In the genomic region with DNA sequence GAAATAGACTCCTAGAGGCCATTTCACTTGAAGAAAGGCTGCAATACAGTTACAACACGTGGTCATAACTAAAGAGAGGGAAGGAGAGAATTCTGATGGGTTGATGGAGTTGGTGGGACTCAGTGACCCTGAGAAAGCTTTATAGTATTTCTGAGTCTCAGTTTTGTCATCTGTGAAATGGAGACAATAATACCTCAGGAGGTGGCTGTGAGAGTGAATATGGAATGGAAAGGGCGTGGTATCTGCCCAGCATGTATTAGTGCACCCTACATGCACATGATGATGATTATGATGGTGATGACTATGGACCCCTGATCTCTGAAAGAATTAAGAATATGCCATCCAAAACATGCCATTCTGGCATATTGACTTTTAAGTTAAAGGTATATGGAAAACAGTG, we compare ENCODE assay signal across 22 cellular contexts.
"Had no signal": no experiment of that assay in that cellular context is flagged by ENCODE, and none has a peak within 500 bp of the region (broad histone marks: within the 10 kb centered on the region; RNA-seq: fewer than 3 reads in every experiment).

No MANE protein-coding gene starts in this region.

- ATAC-seq: activated CD4-positive, alpha-beta T cell treated with anti-CD3 and anti-CD28 coated beads for 36 hours; activated CD8-positive, alpha-beta memory T cell treated with anti-CD3 and anti-CD28 coated beads, Interleukin-2, amount 10 ng/mL, durations not matched to agents 7 days and 5 days; heart left ventricle; left cardiac atrium; T-helper 17 cell had no signal

- H3K27me3 ChIP-seq: heart left ventricle, thyroid gland had no signal

- H3K9me3 ChIP-seq: heart left ventricle, thyroid gland had no signal

- H3K36me3 Mint-ChIP-seq: activated CD4-positive, alpha-beta memory T cell treated with anti-CD3 and anti-CD28 coated beads for 36 hours; activated naive CD8-positive, alpha-beta T cell treated with anti-CD3 and anti-CD28 coated beads, Interleukin-2, amount 10 ng/mL, durations not matched to agents 7 days and 5 days; memory B cell had no signal

- H3K27me3 Mint-ChIP-seq: activated B cell treated with CpG ODN at 0.5 μM for 24 hours; activated CD4-positive, alpha-beta memory T cell treated with anti-CD3 and anti-CD28 coated beads for 36 hours; activated CD4-positive, alpha-beta T cell treated with anti-CD3 and anti-CD28 coated beads for 36 hours; activated CD8-positive, alpha-beta memory T cell treated with anti-CD3 and anti-CD28 coated beads, Interleukin-2, amount 10 ng/mL, durations not matched to agents 7 days and 5 days; activated naive CD8-positive, alpha-beta T cell treated with anti-CD3 and anti-CD28 coated beads, Interleukin-2, amount 10 ng/mL, durations not matched to agents 7 days and 5 days; memory B cell; progenitor cell of endocrine pancreas; stimulated activated naive CD8-positive, alpha-beta T cell treated with anti-CD3 and anti-CD28 coated beads, Interleukin-15, Interleukin-2, amounts not matched to agents 100 ng/mL and 50 ng/mL, for 24 hours; T-helper 17 cell had no signal

- H3K4me1 ChIP-seq: thyroid gland had no signal

- H3K27ac Mint-ChIP-seq: activated B cell treated with CpG ODN at 0.5 μM for 24 hours; activated CD4-positive, alpha-beta memory T cell treated with anti-CD3 and anti-CD28 coated beads for 36 hours; activated CD4-positive, alpha-beta T cell treated with anti-CD3 and anti-CD28 coated beads for 36 hours; activated CD8-positive, alpha-beta memory T cell treated with anti-CD3 and anti-CD28 coated beads, Interleukin-2, amount 10 ng/mL, durations not matched to agents 7 days and 5 days; activated naive CD8-positive, alpha-beta T cell treated with anti-CD3 and anti-CD28 coated beads, Interleukin-2, amount 10 ng/mL, durations not matched to agents 7 days and 5 days; memory B cell; progenitor cell of endocrine pancreas; stimulated activated naive CD8-positive, alpha-beta T cell treated with anti-CD3 and anti-CD28 coated beads, Interleukin-15, Interleukin-2, amounts not matched to agents 100 ng/mL and 50 ng/mL, for 24 hours; T-helper 17 cell had no signal

- H3K4me3 ChIP-seq: coronary artery, heart left ventricle, thyroid gland had no signal

- FAIRE-seq: bronchial epithelial cell had no signal

- H3K36me3 ChIP-seq: heart left ventricle, thyroid gland had no signal

- H3K9me3 Mint-ChIP-seq: activated B cell treated with CpG ODN at 0.5 μM for 24 hours; activated CD4-positive, alpha-beta memory T cell treated with anti-CD3 and anti-CD28 coated beads for 36 hours; memory B cell; stimulated activated naive CD8-positive, alpha-beta T cell treated with anti-CD3 and anti-CD28 coated beads, Interleukin-15, Interleukin-2, amounts not matched to agents 100 ng/mL and 50 ng/mL, for 24 hours had no signal

- H3K4me3 Mint-ChIP-seq: activated B cell treated with CpG ODN at 0.5 μM for 24 hours; activated CD4-positive, alpha-beta memory T cell treated with anti-CD3 and anti-CD28 coated beads for 36 hours; activated CD4-positive, alpha-beta T cell treated with anti-CD3 and anti-CD28 coated beads for 36 hours; activated CD8-positive, alpha-beta memory T cell treated with anti-CD3 and anti-CD28 coated beads, Interleukin-2, amount 10 ng/mL, durations not matched to agents 7 days and 5 days; activated naive CD8-positive, alpha-beta T cell treated with anti-CD3 and anti-CD28 coated beads, Interleukin-2, amount 10 ng/mL, durations not matched to agents 7 days and 5 days; memory B cell; stimulated activated naive CD8-positive, alpha-beta T cell treated with anti-CD3 and anti-CD28 coated beads, Interleukin-15, Interleukin-2, amounts not matched to agents 100 ng/mL and 50 ng/mL, for 24 hours; T-helper 17 cell had no signal

- H3K27ac ChIP-seq: coronary artery, heart left ventricle, thyroid gland had no signal

- DNase-seq: activated B cell treated with CpG ODN at 0.5 μM for 24 hours; activated CD4-positive, alpha-beta memory T cell treated with anti-CD3 and anti-CD28 coated beads for 36 hours; activated CD4-positive, alpha-beta T cell treated with anti-CD3 and anti-CD28 coated beads for 36 hours; activated CD8-positive, alpha-beta memory T cell treated with anti-CD3 and anti-CD28 coated beads, Interleukin-2, amount 10 ng/mL, durations not matched to agents 7 days and 5 days; activated effector memory CD4-positive, alpha-beta T cell treated with anti-CD3 and anti-CD28 coated beads, Interleukin-2, amount 50 U/mL, for 16 hours; activated naive CD8-positive, alpha-beta T cell treated with anti-CD3 and anti-CD28 coated beads, Interleukin-2, amount 10 ng/mL, durations not matched to agents 7 days and 5 days; activated T-cell treated with anti-CD3 and anti-CD28 coated beads for 4 hours; amygdala; cerebellar nuclear complex; heart left ventricle; islet precursor cell; left cardiac atrium; retina; stimulated activated CD4-positive, alpha-beta T cell treated with anti-CD3 and anti-CD28 coated beads, Interleukin-4, amount 100 ng/mL, for 24 hours; substantia nigra; T-helper 17 cell; thyroid gland had no signal
